19 cellular contexts compared by ENCODE assay signal in genomic region chr1:173424137-173424536, GRCh38.
"Had no signal": no experiment of that assay in that cellular context is flagged by ENCODE, and none has a peak within 500 bp of the region (broad histone marks: within the 10 kb centered on the region; RNA-seq: fewer than 3 reads in every experiment).

No MANE protein-coding gene starts in this region.

- H3K4me3 Mint-ChIP-seq: activated CD4-positive, alpha-beta memory T cell treated with anti-CD3 and anti-CD28 coated beads for 36 hours; activated CD4-positive, alpha-beta T cell treated with anti-CD3 and anti-CD28 coated beads for 36 hours; activated CD8-positive, alpha-beta memory T cell treated with anti-CD3 and anti-CD28 coated beads, Interleukin-2, amount 10 ng/mL, durations not matched to agents 7 days and 5 days; activated naive CD4-positive, alpha-beta T cell treated with anti-CD3 and anti-CD28 coated beads, Interleukin-2, amount 50 U/mL, for 24 hours; memory B cell; natural killer cell treated with Interleukin-12 subunit alpha and Interleukin-12 subunit beta and Interleukin-15 and Interleukin-18, amount 100 ng/mL, for 72 hours had no signal

- H3K4me2 ChIP-seq: smooth muscle cell had no signal

- H3K27me3 Mint-ChIP-seq: activated CD4-positive, alpha-beta memory T cell treated with anti-CD3 and anti-CD28 coated beads for 36 hours; activated CD4-positive, alpha-beta T cell treated with anti-CD3 and anti-CD28 coated beads for 36 hours; activated CD8-positive, alpha-beta memory T cell treated with anti-CD3 and anti-CD28 coated beads, Interleukin-2, amount 10 ng/mL, durations not matched to agents 7 days and 5 days; activated naive CD4-positive, alpha-beta T cell treated with anti-CD3 and anti-CD28 coated beads, Interleukin-2, amount 50 U/mL, for 24 hours; memory B cell; natural killer cell treated with Interleukin-12 subunit alpha and Interleukin-12 subunit beta and Interleukin-15 and Interleukin-18, amount 100 ng/mL, for 72 hours had no signal

- H3K9me3 ChIP-seq: left ventricle myocardium inferior, right atrium auricular region, stomach, testis, uterus had no signal

- H3K27me3 ChIP-seq: right atrium auricular region, stomach, testis, uterus had no signal

- H3K27ac Mint-ChIP-seq: activated CD4-positive, alpha-beta memory T cell treated with anti-CD3 and anti-CD28 coated beads for 36 hours; activated CD4-positive, alpha-beta T cell treated with anti-CD3 and anti-CD28 coated beads for 36 hours; activated CD8-positive, alpha-beta memory T cell treated with anti-CD3 and anti-CD28 coated beads, Interleukin-2, amount 10 ng/mL, durations not matched to agents 7 days and 5 days; activated naive CD4-positive, alpha-beta T cell treated with anti-CD3 and anti-CD28 coated beads, Interleukin-2, amount 50 U/mL, for 24 hours; memory B cell; natural killer cell treated with Interleukin-12 subunit alpha and Interleukin-12 subunit beta and Interleukin-15 and Interleukin-18, amount 100 ng/mL, for 72 hours had no signal

- H3K36me3 ChIP-seq: left ventricle myocardium inferior, right atrium auricular region, uterus, WERI-Rb-1 had no signal

- H3K27ac ChIP-seq: left ventricle myocardium inferior, right atrium auricular region, stomach, testis, uterus, WERI-Rb-1 had no signal

- DNase-seq: activated CD4-positive, alpha-beta memory T cell treated with anti-CD3 and anti-CD28 coated beads for 36 hours; activated CD4-positive, alpha-beta T cell treated with anti-CD3 and anti-CD28 coated beads for 36 hours; activated CD8-positive, alpha-beta memory T cell treated with anti-CD3 and anti-CD28 coated beads, Interleukin-2, amount 10 ng/mL, durations not matched to agents 7 days and 5 days; activated T-cell treated with anti-CD3 and anti-CD28 coated beads, Interleukin-2, amount 50 U/mL, for 1 hour; central memory CD4-positive, alpha-beta T cell; cortex of kidney; effector CD8-positive, alpha-beta T cell; hippocampal formation; left ventricle myocardium inferior; nucleus accumbens; stomach; testis; uterus; WERI-Rb-1 had no signal

- ATAC-seq: activated CD4-positive, alpha-beta T cell treated with anti-CD3 and anti-CD28 coated beads for 36 hours; activated CD8-positive, alpha-beta memory T cell treated with anti-CD3 and anti-CD28 coated beads, Interleukin-2, amount 10 ng/mL, durations not matched to agents 7 days and 5 days; natural killer cell treated with Interleukin-12 subunit alpha and Interleukin-12 subunit beta and Interleukin-15 and Interleukin-18, amount 100 ng/mL, for 72 hours had no signal

- H3K9me3 Mint-ChIP-seq: activated CD4-positive, alpha-beta memory T cell treated with anti-CD3 and anti-CD28 coated beads for 36 hours; activated naive CD4-positive, alpha-beta T cell treated with anti-CD3 and anti-CD28 coated beads, Interleukin-2, amount 50 U/mL, for 24 hours; memory B cell; natural killer cell treated with Interleukin-12 subunit alpha and Interleukin-12 subunit beta and Interleukin-15 and Interleukin-18, amount 100 ng/mL, for 72 hours had no signal

- H3K4me3 ChIP-seq: left ventricle myocardium inferior, right atrium auricular region, smooth muscle cell, stomach, testis, uterus had no signal

- H3K36me3 Mint-ChIP-seq: activated CD4-positive, alpha-beta memory T cell treated with anti-CD3 and anti-CD28 coated beads for 36 hours; activated CD8-positive, alpha-beta memory T cell treated with anti-CD3 and anti-CD28 coated beads, Interleukin-2, amount 10 ng/mL, durations not matched to agents 7 days and 5 days; natural killer cell treated with Interleukin-12 subunit alpha and Interleukin-12 subunit beta and Interleukin-15 and Interleukin-18, amount 100 ng/mL, for 72 hours had no signal
